Comparison of ENCODE assay signal across 38 cellular contexts in the genomic region with DNA sequence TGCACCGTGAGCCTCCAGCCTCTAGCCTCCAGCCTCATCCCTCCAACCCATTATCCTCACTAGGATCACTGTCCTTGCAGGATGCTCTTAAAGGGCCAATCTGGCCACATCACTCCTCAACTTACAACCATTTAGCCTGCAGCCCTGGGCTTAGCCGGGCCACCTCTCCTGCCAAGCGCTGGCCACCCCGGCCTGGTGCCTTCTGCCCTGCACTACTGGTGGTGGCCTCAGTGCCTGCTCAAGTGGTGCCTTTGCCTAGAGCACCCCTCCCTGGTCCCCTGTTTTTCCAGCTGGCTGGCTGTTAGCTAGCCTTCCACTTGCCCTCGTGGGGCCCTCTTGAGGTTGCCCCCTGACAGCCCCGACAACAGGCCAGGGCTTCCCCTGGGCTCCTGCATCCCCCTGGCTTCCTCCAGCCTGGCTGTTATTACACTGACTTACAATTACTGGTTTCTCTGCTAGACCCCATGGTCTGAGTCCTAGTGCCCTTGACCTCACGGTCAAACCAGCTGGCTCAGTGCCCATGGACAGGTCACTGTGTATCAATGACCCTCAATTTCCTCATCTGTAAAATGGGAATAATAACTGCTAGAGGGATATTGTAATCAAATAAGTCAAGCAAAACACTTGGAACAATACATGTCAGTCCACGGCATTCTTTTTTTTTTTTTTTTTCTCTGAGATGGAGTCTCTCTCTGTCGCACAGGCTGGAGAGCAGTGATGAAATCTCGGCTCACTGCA. TPM values are rescaled to one million over a fixed set of nuclear protein-coding genes. Genes with fewer than 3 reads are reported as not detected.
"Had no signal": no experiment of that assay in that cellular context is flagged by ENCODE, and none has a peak within 500 bp of the region (broad histone marks: within the 10 kb centered on the region; RNA-seq: fewer than 3 reads in every experiment).

No MANE protein-coding gene starts in this region.

- H3K9me3 Mint-ChIP-seq: activated B cell treated with CpG ODN at 0.5 μM for 24 hours; activated CD8-positive, alpha-beta T cell treated with anti-CD3 and anti-CD28 coated beads for 36 hours; activated naive CD8-positive, alpha-beta T cell treated with anti-CD3 and anti-CD28 coated beads for 36 hours; activated T-cell treated with anti-CD3 and anti-CD28 coated beads, Interleukin-2, amount 50 U/mL, for 72 hours; activated T-helper 17 cell treated with anti-CD3 and anti-CD28 coated beads, Interleukin-2, amount 50 U/mL, for 72 hours; central memory CD8-positive, alpha-beta T cell had no signal

- DNase-seq: activated B cell treated with CpG ODN at 0.5 μM for 24 hours; activated CD4-positive, alpha-beta T cell treated with anti-CD3 and anti-CD28 coated beads for 4 hours; activated CD4-positive, alpha-beta T cell treated with anti-CD3 and anti-CD28 coated beads, Interleukin-2, amount 50 U/mL, for 4 hours; activated CD4-positive, CD25-positive, alpha-beta regulatory T cell treated with anti-CD3 and anti-CD28 coated beads, Interleukin-2, amount 50 U/mL, for 72 hours; activated CD8-positive, alpha-beta T cell treated with anti-CD3 and anti-CD28 coated beads for 36 hours; activated effector memory CD4-positive, alpha-beta T cell treated with anti-CD3 and anti-CD28 coated beads, Interleukin-2, amount 50 U/mL, for 16 hours; activated naive CD4-positive, alpha-beta T cell; activated naive CD4-positive, alpha-beta T cell treated with anti-CD3 and anti-CD28 coated beads, Interleukin-2, amount 50 U/mL, for 16 hours; activated naive CD8-positive, alpha-beta T cell treated with anti-CD3 and anti-CD28 coated beads for 36 hours; activated T-cell treated with anti-CD3 and anti-CD28 coated beads, Interleukin-2, amount 50 U/mL, for 1 hour; activated T-cell treated with anti-CD3 and anti-CD28 coated beads, Interleukin-2, amount 50 U/mL, for 72 hours; amniotic stem cell; aorta; brain microvascular endothelial cell; MM.1S; MV-4-11; NCI-H1092; NCI-H1436 treated with DMSO at 0.1 percent for 48 hours; NCI-H1694 treated with DMSO at 0.1 percent for 48 hours; NCI-H2029; NCI-H2171; NCI-H510A; NCI-H526; NCI-H748 treated with DMSO at 0.1 percent for 48 hours; NK-92 treated with Interleukin-12 subunit alpha and Interleukin-12 subunit beta, amount 100 ng/mL, for 24 hours; PC-9; SW 1271; T-helper 1 cell; T-helper 2 cell; T-helper 9 cell had no signal

- H3K36me3 ChIP-seq: brain microvascular endothelial cell had no signal

- H3K4me3 ChIP-seq: PC-9 had no signal

- H3K27ac Mint-ChIP-seq: activated B cell treated with CpG ODN at 0.5 μM for 24 hours; activated CD8-positive, alpha-beta T cell treated with anti-CD3 and anti-CD28 coated beads for 36 hours; activated naive CD8-positive, alpha-beta T cell treated with anti-CD3 and anti-CD28 coated beads for 36 hours; activated T-cell treated with anti-CD3 and anti-CD28 coated beads, Interleukin-2, amount 50 U/mL, for 72 hours; activated T-helper 17 cell treated with anti-CD3 and anti-CD28 coated beads, Interleukin-2, amount 50 U/mL, for 72 hours had no signal

- H3K27ac ChIP-seq: brain microvascular endothelial cell, KMS-11, PC-9, RWPE1, VCaP had no signal

- H3K27me3 Mint-ChIP-seq: activated CD8-positive, alpha-beta T cell treated with anti-CD3 and anti-CD28 coated beads for 36 hours had no signal

- H3K27me3 ChIP-seq: brain microvascular endothelial cell had no signal

- H3K4me3 Mint-ChIP-seq: activated B cell treated with CpG ODN at 0.5 μM for 24 hours; activated CD8-positive, alpha-beta T cell treated with anti-CD3 and anti-CD28 coated beads for 36 hours; activated naive CD8-positive, alpha-beta T cell treated with anti-CD3 and anti-CD28 coated beads for 36 hours; activated T-cell treated with anti-CD3 and anti-CD28 coated beads, Interleukin-2, amount 50 U/mL, for 72 hours; activated T-helper 17 cell treated with anti-CD3 and anti-CD28 coated beads, Interleukin-2, amount 50 U/mL, for 72 hours; central memory CD8-positive, alpha-beta T cell had no signal

- H3K4me2 ChIP-seq: KMS-11, PC-9 had no signal

- H3K9ac ChIP-seq: KMS-11 had no signal

- H2AFZ ChIP-seq: PC-9 had no signal

- H3K36me3 Mint-ChIP-seq: activated naive CD8-positive, alpha-beta T cell treated with anti-CD3 and anti-CD28 coated beads for 36 hours had no signal

- H3K4me1 Mint-ChIP-seq: activated B cell treated with CpG ODN at 0.5 μM for 24 hours; activated naive CD8-positive, alpha-beta T cell treated with anti-CD3 and anti-CD28 coated beads for 36 hours; activated T-helper 17 cell treated with anti-CD3 and anti-CD28 coated beads, Interleukin-2, amount 50 U/mL, for 72 hours; central memory CD8-positive, alpha-beta T cell had no signal

RNA-seq across cellular contexts. Expression of a gene that starts 15.5 kb away (rescaled TPM):
- total RNA-seq: activated B cell treated with CpG ODN at 0.5 μM for 24 hours; activated CD8-positive, alpha-beta memory T cell treated with anti-CD3 and anti-CD28 coated beads for 36 hours; activated CD8-positive, alpha-beta T cell treated with anti-CD3 and anti-CD28 coated beads for 36 hours; activated naive CD8-positive, alpha-beta T cell treated with anti-CD3 and anti-CD28 coated beads for 36 hours; activated T-cell treated with anti-CD3 and anti-CD28 coated beads, Interleukin-2, amount 50 U/mL, for 72 hours; activated T-helper 17 cell treated with anti-CD3 and anti-CD28 coated beads, Interleukin-2, amount 50 U/mL, for 72 hours; LHCN-M2; PC-9; Right ventricle myocardium superior had no signal
- polyA plus RNA-seq: aorta had no signal
